Comparison of ENCODE assay signal across 20 cellular contexts in the genomic region with DNA sequence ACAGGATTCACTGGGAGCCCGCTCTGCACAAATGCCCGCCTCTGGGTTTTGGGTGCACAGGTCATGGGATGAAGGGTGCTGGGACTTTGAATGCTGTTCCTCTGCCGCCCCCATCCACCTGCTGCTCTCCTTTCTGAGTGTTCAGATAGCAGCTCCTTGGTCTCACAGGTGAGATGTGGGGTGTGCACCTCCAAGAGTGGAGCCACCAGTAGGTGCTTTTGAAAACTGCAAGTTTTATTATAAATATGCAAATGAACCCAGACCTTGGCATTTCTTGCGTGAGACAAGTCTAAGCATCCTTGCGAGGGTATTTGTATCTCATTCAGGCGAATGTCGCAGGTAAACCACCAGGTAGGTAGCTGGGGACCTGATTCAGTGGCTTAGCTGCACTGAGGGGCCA. TPM values are rescaled to one million over a fixed set of nuclear protein-coding genes. Genes with fewer than 3 reads are reported as not detected.
DNase-seq lines count a peak whose midpoint lies in the region; ATAC-seq and TF ChIP-seq lines count a peak whose summit lies in the region.
"Had no signal": no experiment of that assay in that cellular context is flagged by ENCODE, and none has a peak within 500 bp of the region (broad histone marks: within the 10 kb centered on the region; RNA-seq: fewer than 3 reads in every experiment).

No MANE protein-coding gene starts in this region.

- 0 out of 2 replicates have a peak, but pooled peaks have one; percentile 29 for TF ChIP-seq CTCF in PC-3 (conservative IDR thresholded peaks at IDR 0.05; ENCODE audit: low read depth, low read length)
- no peak for TF ChIP-seq CTCF in esophagus muscularis mucosa (IDR thresholded peaks at IDR 0.05)
- TF ChIP-seq CTCF in gastrocnemius medialis (IDR thresholded peaks at IDR 0.05 in 4 of 5, conservative IDR thresholded peaks at IDR 0.05 in 1 of 5) = no peak

- H3K27ac Mint-ChIP-seq in natural killer cell treated with Interleukin-12 subunit alpha and Interleukin-12 subunit beta and Interleukin-15 and Interleukin-18, amount 100 ng/mL, for 72 hours = no peak overlapping the region
- H3K27ac Mint-ChIP-seq: CD4-positive, CD25-positive, alpha-beta regulatory T cell; CD8-positive, alpha-beta memory T cell; HFFc6 had no signal

- H3K4me1 ChIP-seq in Karpas-422 (ENCODE audit: low read length) (0 out of 2 replicates have a peak, but pooled peaks cover 3% of the 10 kb centered on the region), PC-3 (ENCODE audit: insufficient read depth, low read length) (no peaks in the 10 kb centered on the region), esophagus muscularis mucosa (no peaks in the 10 kb centered on the region), gastrocnemius medialis (peaks cover 51 to 66% of the 10 kb centered on the region in 2 donors)
- H3K4me1 ChIP-seq: BE2C had no signal

- DNase-seq in Karpas-422 (peak; percentile 57), PC-3 (peak; percentile 23), esophagus muscularis mucosa (ENCODE audit: extremely low spot score) (peak; percentile 29), gastrocnemius medialis (no peak), glomerular visceral epithelial cell (ENCODE audit: extremely low spot score) (no peak)
- DNase-seq in natural killer cell treated with Interleukin-12 subunit alpha and Interleukin-12 subunit beta and Interleukin-15 and Interleukin-18, amount 100 ng/mL, for 72 hours (ENCODE audit: low spot score) = no peak
- DNase-seq in activated T-cell treated with anti-CD3 and anti-CD28 coated beads, Interleukin-2, amount 50 U/mL, for 4 hours = no peak
- DNase-seq: ACHN; BE2C; C1 segment of cervical spinal cord; CD4-positive, CD25-positive, alpha-beta regulatory T cell; CD8-positive, alpha-beta memory T cell; COR-L47; GDM1; GOT3; H7; HFFc6; IMR-90 had no signal

- H3K36me3 ChIP-seq in Karpas-422 (ENCODE audit: insufficient read depth, low read length) (peaks cover 15% of the 10 kb centered on the region; the same call in 1 of the 2 replicates), PC-3 (ENCODE audit: low read depth, low read length) (peaks cover 41% of the 10 kb centered on the region), esophagus muscularis mucosa (peaks cover 0 to 45% (median 1%) of the 10 kb centered on the region in 4 donors), gastrocnemius medialis (peaks cover 8 to 57% of the 10 kb centered on the region in 2 donors)
- H3K36me3 ChIP-seq: BE2C had no signal

- no TSS peak for BruUV-seq in PC-3 (replicated peaks; lab: Mats Ljungman, UMichigan)

- H3K27ac ChIP-seq in Karpas-422 (ENCODE audit: low read length) (no peak overlapping the region), PC-3 (ENCODE audit: low read length) (no peak overlapping the region), esophagus muscularis mucosa (replicated peaks in 1 of 4) (no peak overlapping the region), gastrocnemius medialis (peak overlapping the region; percentile 35 to 100 (median 80))

- WGBS in esophagus muscularis mucosa = 90% methylated on average over 7 of the region's 7 CpGs

- no peak for TF ChIP-seq EP300 in esophagus muscularis mucosa (IDR thresholded peaks at IDR 0.05)

- CTCF ChIA-PET in PC-3 (lab: Charles Lee) = no interaction called here

- POLR2A ChIA-PET in PC-3 (lab: Charles Lee; ENCODE audit: unreplicated experiment) = no interaction called here

- H3K9me3 ChIP-seq in Karpas-422 (ENCODE audit: low read length) (peaks cover 9% of the 10 kb centered on the region), PC-3 (ENCODE audit: low read length) (0 out of 2 replicates have a peak, but pooled peaks cover 20% of the 10 kb centered on the region), esophagus muscularis mucosa (peaks cover 0 to 25% (median 22%) of the 10 kb centered on the region in 4 donors), gastrocnemius medialis (no peaks in the 10 kb centered on the region)
- H3K9me3 ChIP-seq: BE2C had no signal

- H3K4me1 Mint-ChIP-seq in natural killer cell treated with Interleukin-12 subunit alpha and Interleukin-12 subunit beta and Interleukin-15 and Interleukin-18, amount 100 ng/mL, for 72 hours (ENCODE audit: low read depth in 2 of 2) = peaks cover 4 to 7% of the 10 kb centered on the region in 2 donors
- H3K4me1 Mint-ChIP-seq in activated T-cell treated with anti-CD3 and anti-CD28 coated beads, Interleukin-2, amount 50 U/mL, for 4 hours (ENCODE audit: low read depth) = peaks cover 3% of the 10 kb centered on the region

- H3K79me2 ChIP-seq in Karpas-422 (ENCODE audit: low read length) (no peaks in the 10 kb centered on the region), PC-3 (ENCODE audit: low read length) (no peaks in the 10 kb centered on the region)

- intact Hi-C loops in PC-3 (cut with micrococcal nuclease) = no loop called here
- intact Hi-C loops in esophagus muscularis mucosa (cut with DNase I) = no loop called here
- intact Hi-C loops in gastrocnemius medialis (cut with DNase I; ENCODE audit: low total_unique reads) = no loop called here

- H3K27me3 Mint-ChIP-seq in natural killer cell treated with Interleukin-12 subunit alpha and Interleukin-12 subunit beta and Interleukin-15 and Interleukin-18, amount 100 ng/mL, for 72 hours = peaks cover 0 to 9% of the 10 kb centered on the region in 2 donors
- no peaks in the 10 kb centered on the region for H3K27me3 Mint-ChIP-seq in activated T-cell treated with anti-CD3 and anti-CD28 coated beads, Interleukin-2, amount 50 U/mL, for 4 hours (ENCODE audit: low read depth)
- H3K27me3 Mint-ChIP-seq: CD4-positive, CD25-positive, alpha-beta regulatory T cell; CD8-positive, alpha-beta memory T cell had no signal

- peaks cover 34% of the 10 kb centered on the region for H3K36me3 Mint-ChIP-seq in natural killer cell treated with Interleukin-12 subunit alpha and Interleukin-12 subunit beta and Interleukin-15 and Interleukin-18, amount 100 ng/mL, for 72 hours
- H3K36me3 Mint-ChIP-seq in activated T-cell treated with anti-CD3 and anti-CD28 coated beads, Interleukin-2, amount 50 U/mL, for 4 hours (ENCODE audit: insufficient read depth) = peaks cover 58% of the 10 kb centered on the region

- H3K9me3 Mint-ChIP-seq in natural killer cell treated with Interleukin-12 subunit alpha and Interleukin-12 subunit beta and Interleukin-15 and Interleukin-18, amount 100 ng/mL, for 72 hours = peaks cover 8% of the 10 kb centered on the region
- peaks cover 46% of the 10 kb centered on the region for H3K9me3 Mint-ChIP-seq in activated T-cell treated with anti-CD3 and anti-CD28 coated beads, Interleukin-2, amount 50 U/mL, for 4 hours

- H3K4me3 Mint-ChIP-seq in natural killer cell treated with Interleukin-12 subunit alpha and Interleukin-12 subunit beta and Interleukin-15 and Interleukin-18, amount 100 ng/mL, for 72 hours = no peak overlapping the region
- H3K4me3 Mint-ChIP-seq in activated T-cell treated with anti-CD3 and anti-CD28 coated beads, Interleukin-2, amount 50 U/mL, for 4 hours = no peak overlapping the region
- H3K4me3 Mint-ChIP-seq: CD4-positive, CD25-positive, alpha-beta regulatory T cell; CD8-positive, alpha-beta memory T cell; HFFc6 had no signal

- H3K9ac ChIP-seq in Karpas-422 (ENCODE audit: low read length) = no peak overlapping the region
- no peak overlapping the region for H3K9ac ChIP-seq in PC-3 (ENCODE audit: low read length)

- in situ Hi-C loops in gastrocnemius medialis (cut with MboI; ENCODE audit: low sequenced_read_pairs in 4 of 4) = no loop called here

- ATAC-seq in PC-3 (no peak), gastrocnemius medialis (no peak), GM19463 (IDR thresholded peaks at IDR 0.05; ENCODE audit: unreplicated experiment) (no peak)
- no peak for ATAC-seq in natural killer cell treated with Interleukin-12 subunit alpha and Interleukin-12 subunit beta and Interleukin-15 and Interleukin-18, amount 100 ng/mL, for 72 hours
- ATAC-seq in activated T-cell treated with anti-CD3 and anti-CD28 coated beads, Interleukin-2, amount 50 U/mL, for 4 hours = no peak
- ATAC-seq: HCT116 had no signal

- H2AFZ ChIP-seq in Karpas-422 (ENCODE audit: low read length) = no peak overlapping the region
- no peak overlapping the region for H2AFZ ChIP-seq in PC-3 (ENCODE audit: low read length)

- no peak overlapping the region for H3K4me2 ChIP-seq in Karpas-422 (ENCODE audit: low read depth, low read length, poor library complexity, severe bottlenecking)
- no peak overlapping the region for H3K4me2 ChIP-seq in PC-3 (ENCODE audit: low read length)

- TF ChIP-seq POLR2A in esophagus muscularis mucosa (IDR thresholded peaks at IDR 0.05; ENCODE audit: low read depth) (no peak), gastrocnemius medialis (IDR thresholded peaks at IDR 0.05) (no peak)

- H3K4me3 ChIP-seq in Karpas-422 (ENCODE audit: low read length) (no peak overlapping the region), PC-3 (ENCODE audit: low read length) (no peak overlapping the region), esophagus muscularis mucosa (no peak overlapping the region), gastrocnemius medialis (no peak overlapping the region)

- H3F3A ChIP-seq in PC-3 (ENCODE audit: low read length, unreplicated experiment) = no peaks in the 10 kb centered on the region

- no peaks in the 10 kb centered on the region for H3K9me2 ChIP-seq in Karpas-422 (replicated peaks; ENCODE audit: insufficient read depth, low read length)
- H3K9me2 ChIP-seq in PC-3 (replicated peaks; ENCODE audit: low read length) = no peaks in the 10 kb centered on the region

- H4K20me1 ChIP-seq in Karpas-422 (ENCODE audit: insufficient read depth, low read depth, low read length) = no peaks in the 10 kb centered on the region
- H4K20me1 ChIP-seq in PC-3 (ENCODE audit: low read length) = no peaks in the 10 kb centered on the region

- no peaks in the 10 kb centered on the region for H3K27me3 ChIP-seq in Karpas-422 (ENCODE audit: low read length)
- H3K27me3 ChIP-seq in PC-3 (ENCODE audit: low read length) = no peaks in the 10 kb centered on the region
- peaks cover 0 to 10% (median 0%) of the 10 kb centered on the region in 4 donors for H3K27me3 ChIP-seq in esophagus muscularis mucosa
- no peaks in the 10 kb centered on the region for H3K27me3 ChIP-seq in gastrocnemius medialis
- H3K27me3 ChIP-seq: BE2C had no signal

RNA-seq across cellular contexts. Expression of gene OBSCN, which starts 30.2 kb away (rescaled TPM):
- total RNA-seq in Karpas-422 (2014; rRNA removed; shearing (Covaris generic); ENCODE audit: low replicate concordance) = 17.5 and 24.4 TPM in 2 replicates
- 29.1 and 42.7 TPM in 2 replicates for total RNA-seq in PC-3 (2014; rRNA removed)
- 10 to 100 TPM; 12.6 to 31.4 (median 17.8) TPM for total RNA-seq in esophagus muscularis mucosa
- 1,000 to 10,000 TPM in 2 of 4 donors, 100 to 1,000 TPM in 2; 798 to 1,571 (median 1,162) TPM for total RNA-seq in gastrocnemius medialis
- 10 to 100 TPM in 1 of 2 donors, 1 to 10 TPM in 1; 6.4 to 12.3 TPM for total RNA-seq in natural killer cell treated with Interleukin-12 subunit alpha and Interleukin-12 subunit beta and Interleukin-15 and Interleukin-18, amount 100 ng/mL, for 72 hours
- total RNA-seq in activated T-cell treated with anti-CD3 and anti-CD28 coated beads, Interleukin-2, amount 50 U/mL, for 4 hours = 1 to 10 TPM; 6.3 to 9.3 (median 7.5) TPM

Comparison
In these comparisons a context has a peak if more than half of its experiments do, and no peak if none do; other contexts are left out.
1. DNase-seq: peak in Karpas-422 (single experiment), PC-3 (single experiment) and esophagus muscularis mucosa (single experiment); none in gastrocnemius medialis (0 of 2), glomerular visceral epithelial cell (single experiment), natural killer cell treated with Interleukin-12 subunit alpha and Interleukin-12 subunit beta and Interleukin-15 and Interleukin-18, amount 100 ng/mL, for 72 hours (single experiment) and activated T-cell treated with anti-CD3 and anti-CD28 coated beads, Interleukin-2, amount 50 U/mL, for 4 hours (single experiment).
2. H3K27ac ChIP-seq: peak in gastrocnemius medialis (4 of 4); none in Karpas-422 (single experiment), PC-3 (single experiment) and esophagus muscularis mucosa (0 of 4).
3. RNA of gene OBSCN, which starts 30.2 kb away (total RNA-seq): 798 to 1,571 TPM in gastrocnemius medialis; 29.1 to 42.7 TPM in PC-3, 12.6 to 31.4 TPM in esophagus muscularis mucosa, 17.5 to 24.4 TPM in Karpas-422, 6.4 to 12.3 TPM in natural killer cell treated with Interleukin-12 subunit alpha and Interleukin-12 subunit beta and Interleukin-15 and Interleukin-18, amount 100 ng/mL, for 72 hours and 6.3 to 9.3 TPM in activated T-cell treated with anti-CD3 and anti-CD28 coated beads, Interleukin-2, amount 50 U/mL, for 4 hours; every median in the first group is over 10 times any median in the second.